34 cellular contexts compared by ENCODE assay signal in genomic region chr19:54570316-54570715, GRCh38. TPM values are rescaled to one million over a fixed set of nuclear protein-coding genes. Genes with fewer than 3 reads are reported as not detected.
"Had no signal": no experiment of that assay in that cellular context is flagged by ENCODE, and none has a peak within 500 bp of the region (broad histone marks: within the 10 kb centered on the region; RNA-seq: fewer than 3 reads in every experiment).

No MANE protein-coding gene starts in this region.

- H3K9me3 Mint-ChIP-seq: naive thymus-derived CD8-positive, alpha-beta T cell; natural killer cell treated with Interleukin-12 subunit alpha and Interleukin-12 subunit beta and Interleukin-15 and Interleukin-18, amount 100 ng/mL, for 72 hours; stimulated activated memory B cell treated with anti-CD40 and anti-IgM and Interleukin-4, amounts not matched to agents 10 μg/mL and 1 μg/mL and 100 μg/mL, for 72 hours; stimulated activated naive CD8-positive, alpha-beta T cell treated with anti-CD3 and anti-CD28 coated beads, Interleukin-15, amount 100 ng/mL, for 72 hours had no signal

- H3K27me3 ChIP-seq: neutrophil, ovary, suprapubic skin, testis, tibial artery, transverse colon, uterus had no signal

- H3K36me3 ChIP-seq: ovary, suprapubic skin, tibial artery, transverse colon, upper lobe of right lung, uterus had no signal

- H3K27ac Mint-ChIP-seq: naive thymus-derived CD8-positive, alpha-beta T cell; natural killer cell treated with Interleukin-12 subunit alpha and Interleukin-12 subunit beta and Interleukin-15 and Interleukin-18, amount 100 ng/mL, for 72 hours; nephron progenitor cell; progenitor cell of endocrine pancreas; stimulated activated memory B cell treated with anti-CD40 and anti-IgM and Interleukin-4, amounts not matched to agents 10 μg/mL and 1 μg/mL and 100 μg/mL, for 72 hours; stimulated activated naive CD8-positive, alpha-beta T cell treated with anti-CD3 and anti-CD28 coated beads, Interleukin-15, amount 100 ng/mL, for 72 hours; type B pancreatic cell had no signal

- H3K27ac ChIP-seq: ovary, parathyroid adenoma, psoas muscle, skin epidermis, spleen, suprapubic skin, testis, tibial artery, transverse colon, upper lobe of right lung, uterus had no signal

- H3K4me1 ChIP-seq: parathyroid adenoma, psoas muscle, suprapubic skin, testis, tibial artery, transverse colon, upper lobe of right lung, uterus had no signal

- H3K27me3 Mint-ChIP-seq: progenitor cell of endocrine pancreas, type B pancreatic cell had no signal

- H3K36me3 Mint-ChIP-seq: naive thymus-derived CD8-positive, alpha-beta T cell; natural killer cell treated with Interleukin-12 subunit alpha and Interleukin-12 subunit beta and Interleukin-15 and Interleukin-18, amount 100 ng/mL, for 72 hours; stimulated activated memory B cell treated with anti-CD40 and anti-IgM and Interleukin-4, amounts not matched to agents 10 μg/mL and 1 μg/mL and 100 μg/mL, for 72 hours; type B pancreatic cell had no signal

- H3K4me3 Mint-ChIP-seq: naive thymus-derived CD8-positive, alpha-beta T cell; natural killer cell treated with Interleukin-12 subunit alpha and Interleukin-12 subunit beta and Interleukin-15 and Interleukin-18, amount 100 ng/mL, for 72 hours; nephron progenitor cell; neural crest cell; stimulated activated memory B cell treated with anti-CD40 and anti-IgM and Interleukin-4, amounts not matched to agents 10 μg/mL and 1 μg/mL and 100 μg/mL, for 72 hours; stimulated activated naive CD8-positive, alpha-beta T cell treated with anti-CD3 and anti-CD28 coated beads, Interleukin-15, amount 100 ng/mL, for 72 hours; type B pancreatic cell had no signal

- H3K4me3 ChIP-seq: ovary, psoas muscle, skin epidermis, smooth muscle cell, spleen, suprapubic skin, testis, tibial artery, transverse colon, upper lobe of right lung, uterus had no signal

- DNase-seq: naive thymus-derived CD8-positive, alpha-beta T cell; nephron progenitor cell; nucleus accumbens; ovary; posterior cingulate gyrus; psoas muscle; right cardiac atrium; spleen; stimulated activated CD4-positive, alpha-beta T cell treated with anti-CD3 and anti-CD28 coated beads, Interleukin-12 subunit alpha, Interleukin-12 subunit beta, amount 100 ng/mL, for 4 hours; stimulated activated CD4-positive, alpha-beta T cell treated with anti-CD3 and anti-CD28 coated beads, Interleukin-1b, Interleukin-23, amount 100 ng/mL, for 48 hours; stimulated activated CD4-positive, alpha-beta T cell treated with anti-CD3 and anti-CD28 coated beads, Interleukin-4, amount 100 ng/mL, for 1 hour; stimulated activated CD4-positive, alpha-beta T cell treated with anti-CD3 and anti-CD28 coated beads, Interleukin-4, amount 100 ng/mL, for 4 hours; stimulated activated CD8-positive, alpha-beta memory T cell treated with anti-CD3 and anti-CD28 coated beads, Interleukin-4, amount 100 ng/mL, for 48 hours; stimulated activated naive CD4-positive, alpha-beta T cell; stimulated activated naive CD8-positive, alpha-beta T cell treated with anti-CD3 and anti-CD28 coated beads, Interleukin-15, amount 100 ng/mL, for 72 hours; stimulated activated naive CD8-positive, alpha-beta T cell treated with anti-CD3 and anti-CD28 coated beads, Interleukin-15, Interleukin-2, amounts not matched to agents 100 U/mL and 50 U/mL, for 24 hours; substantia nigra; testis; tibial artery; transverse colon; upper lobe of right lung; uterus had no signal

- ATAC-seq: naive thymus-derived CD8-positive, alpha-beta T cell; natural killer cell treated with Interleukin-12 subunit alpha and Interleukin-12 subunit beta and Interleukin-15 and Interleukin-18, amount 100 ng/mL, for 72 hours; psoas muscle; right cardiac atrium; sciatic nerve; stimulated activated memory B cell treated with anti-CD40 and anti-IgM and Interleukin-4, amounts not matched to agents 10 μg/mL and 1 μg/mL and 100 μg/mL, for 72 hours; stimulated activated naive CD8-positive, alpha-beta T cell treated with anti-CD3 and anti-CD28 coated beads, Interleukin-15, amount 100 ng/mL, for 72 hours; stimulated activated naive CD8-positive, alpha-beta T cell treated with anti-CD3 and anti-CD28 coated beads, Interleukin-15, Interleukin-2, amounts not matched to agents 100 U/mL and 50 U/mL, for 24 hours; upper lobe of right lung had no signal

- H3K4me1 Mint-ChIP-seq: nephron progenitor cell, neural crest cell had no signal

- H3K9me3 ChIP-seq: neutrophil, ovary, psoas muscle, spleen, suprapubic skin, testis, tibial artery, transverse colon, upper lobe of right lung, uterus had no signal

RNA-seq across cellular contexts. Expression of gene LILRA2, which starts 3.3 kb away (rescaled TPM):
- total RNA-seq: neural crest cell, progenitor cell of endocrine pancreas, renal cortical epithelial cell, smooth muscle cell had no signal
- polyA plus RNA-seq: smooth muscle cell had no signal

RNA-seq across cellular contexts. Expression of gene LILRA1, which starts 23.1 kb away (rescaled TPM):
- total RNA-seq: naive thymus-derived CD8-positive, alpha-beta T cell; neural crest cell; progenitor cell of endocrine pancreas; renal cortical epithelial cell; smooth muscle cell; suprapubic skin had no signal
- polyA plus RNA-seq: smooth muscle cell had no signal

RNA-seq across cellular contexts. Expression of gene LILRB1, which starts 60.0 kb away (rescaled TPM):
- total RNA-seq: neural crest cell, progenitor cell of endocrine pancreas, renal cortical epithelial cell, smooth muscle cell, suprapubic skin had no signal
- polyA plus RNA-seq: smooth muscle cell had no signal
